ENCODE assay signal across 8 cellular contexts in genomic region chr19:7868671-7869452, GRCh38. TPM values are rescaled to one million over a fixed set of nuclear protein-coding genes. Genes with fewer than 3 reads are reported as not detected.
DNase-seq lines count a peak whose midpoint lies in the region; ATAC-seq and TF ChIP-seq lines count a peak whose summit lies in the region.

No MANE protein-coding gene starts in this region.

- H4K12ac ChIP-seq in trophoblast cell (ENCODE audit: low read depth, low read length), result no peak overlapping the region

- no peak overlapping the region for H2AK5ac ChIP-seq in trophoblast cell (ENCODE audit: low read length)

- H3K4me1 ChIP-seq in trophoblast cell (ENCODE audit: control insufficient read depth in 1 of 2, insufficient read depth in 2 of 2, low read length in 2 of 2) (peaks cover 16 to 34% of the 10 kb centered on the region in 2 experiments), transverse colon (peaks cover 15 to 43% (median 38%) of the 10 kb centered on the region in 4 donors)

- no peaks in the 10 kb centered on the region for H3K36me3 Mint-ChIP-seq in glutamatergic neuron (ENCODE audit: unreplicated experiment)

- peak overlapping the region; percentile 59 for H3K4me3 Mint-ChIP-seq in glutamatergic neuron (ENCODE audit: unreplicated experiment)

- no peak overlapping the region for H3K18ac ChIP-seq in trophoblast cell (ENCODE audit: low read length)

- H3K4me2 ChIP-seq in trophoblast cell (ENCODE audit: low read length), result peak overlapping the region; percentile 71

- H3K9ac ChIP-seq in trophoblast cell (ENCODE audit: low read length), result no peak overlapping the region

- H3K14ac ChIP-seq in trophoblast cell (ENCODE audit: low read length), result no peak overlapping the region

- intact Hi-C loops in transverse colon (cut with DNase I; ENCODE audit: low total_unique reads), result no loop called here

- DNase-seq in 8988T (peak; percentile 94), RPMI8226 (peak; percentile 94), activated gamma-delta T cell treated with Interleukin-2 at 50 U/mL for 16 hours (peak; percentile 81), glutamatergic neuron (peak; percentile 82), trophoblast cell (peak; percentile 94 to 97), transverse colon (peak; percentile 83)

- in situ Hi-C loops in transverse colon (cut with MboI; ENCODE audit: low pct_ligation_motif_present in 1 of 4, low pct_unique_long_range_greater_than_20kb in 1 of 4, low sequenced_read_pairs in 3 of 4), result no loop called here

- TF ChIP-seq EP300 in transverse colon (IDR thresholded peaks at IDR 0.05; ENCODE audit: low read depth), result no peak

- H3K27me3 Mint-ChIP-seq in glutamatergic neuron (ENCODE audit: unreplicated experiment), result peaks cover 32% of the 10 kb centered on the region

- H3K9me3 Mint-ChIP-seq in glutamatergic neuron (ENCODE audit: unreplicated experiment), result peaks cover 13% of the 10 kb centered on the region

- H3K36me3 ChIP-seq in trophoblast cell (ENCODE audit: control insufficient read depth in 1 of 2, insufficient read depth in 2 of 2, low read length in 2 of 2), result no peaks in the 10 kb centered on the region
- H3K36me3 ChIP-seq in transverse colon, result no peaks in the 10 kb centered on the region

- no peak overlapping the region for H3K4ac ChIP-seq in trophoblast cell (ENCODE audit: low read depth, low read length)

- peaks cover 4% of the 10 kb centered on the region for H3K4me1 Mint-ChIP-seq in glutamatergic neuron (ENCODE audit: low read depth, unreplicated experiment)

- H3K4me3 ChIP-seq in trophoblast cell (ENCODE audit: low read depth, low read length) (peak overlapping the region; percentile 30), transverse colon (peak overlapping the region; percentile 18 to 47 (median 32))

- H3K9me3 ChIP-seq in trophoblast cell (ENCODE audit: insufficient read depth, low read depth, low read length), result peaks cover 13% of the 10 kb centered on the region
- no peaks in the 10 kb centered on the region for H3K9me3 ChIP-seq in transverse colon

- H2AFZ ChIP-seq in trophoblast cell (ENCODE audit: insufficient read depth, low read length, poor library complexity), result peak overlapping the region; percentile 88

- no peak overlapping the region for H2BK12ac ChIP-seq in trophoblast cell (ENCODE audit: low read length)

- TF ChIP-seq CTCF in glutamatergic neuron (IDR thresholded peaks at IDR 0.05; ENCODE audit: partially characterized antibody, unreplicated experiment) (peak; percentile 94), transverse colon (IDR thresholded peaks at IDR 0.05) (peak in 4 of 5 experiments; percentile 69 to 93 (median 78))

- H2BK5ac ChIP-seq in trophoblast cell (ENCODE audit: low read depth, low read length, poor library complexity), result no peak overlapping the region

- no peak overlapping the region for H3K23ac ChIP-seq in trophoblast cell (ENCODE audit: low read length)

- H3K27ac ChIP-seq in trophoblast cell (ENCODE audit: low read depth, low read length), result no peak overlapping the region
- H3K27ac ChIP-seq in transverse colon, result peak overlapping the region; percentile 28 to 82 (median 68)

- peaks cover 3% of the 10 kb centered on the region for H3K79me1 ChIP-seq in trophoblast cell (ENCODE audit: low read length)

- H4K8ac ChIP-seq in trophoblast cell (ENCODE audit: low read depth, low read length), result no peak overlapping the region

- ATAC-seq in GM18867 (IDR thresholded peaks at IDR 0.05; ENCODE audit: unreplicated experiment), result peak; percentile 62
- ATAC-seq in HG03097 (IDR thresholded peaks at IDR 0.05; ENCODE audit: low FRiP score, unreplicated experiment), result peak; percentile 52

- peak overlapping the region; percentile 66 for H3K27ac Mint-ChIP-seq in glutamatergic neuron (ENCODE audit: unreplicated experiment)

- WGBS in trophoblast cell (ENCODE audit: extremely low coverage, insufficient coverage, insufficient read length), result no CpG with 5 or more reads among the region's 67 CpGs
- WGBS in transverse colon (ENCODE audit: low coverage in 1 of 2), 2 donors, result 2% methylated on average over 30 of the region's 67 CpGs; no CpG with 5 or more reads in 1 of the 2 donors

- H3K79me2 ChIP-seq in trophoblast cell (ENCODE audit: control insufficient read depth, insufficient read depth, low read length, poor library complexity), result no peaks in the 10 kb centered on the region

- H2BK120ac ChIP-seq in trophoblast cell (ENCODE audit: insufficient read depth, low read length, poor library complexity), result no peak overlapping the region

- H3K27me3 ChIP-seq in trophoblast cell (ENCODE audit: insufficient read depth, low read length), result peaks cover 20% of the 10 kb centered on the region
- H3K27me3 ChIP-seq in transverse colon, result peaks cover 65% of the 10 kb centered on the region

- H4K91ac ChIP-seq in trophoblast cell (ENCODE audit: low read depth, low read length), result no peak overlapping the region

- no peak for TF ChIP-seq POLR2A in transverse colon (IDR thresholded peaks at IDR 0.05)

RNA-seq across cellular contexts. Expression of gene PRR36, which starts 5.3 kb away (rescaled TPM):
- total RNA-seq in glutamatergic neuron (ENCODE audit: unreplicated experiment) (37.4 TPM), transverse colon (under 1 TPM in 1 of 4 donors, not detected in 3; 0.16 TPM)
- 0.94 and 1.00 TPM in 2 replicates for polyA plus RNA-seq in trophoblast cell (2013)

RNA-seq across cellular contexts. Expression of gene LRRC8E, which starts 19.4 kb away (rescaled TPM):
- total RNA-seq in glutamatergic neuron (ENCODE audit: unreplicated experiment) (not detected), transverse colon (1 to 10 TPM in 1 of 4 donors, under 1 TPM in 1, not detected in 2; 0.79 to 1.5 TPM)
- 2.3 and 2.4 TPM in 2 replicates for polyA plus RNA-seq in trophoblast cell (2013)

RNA-seq across cellular contexts. Expression of gene MAP2K7, which starts 34.8 kb away (rescaled TPM):
- total RNA-seq in glutamatergic neuron (ENCODE audit: unreplicated experiment) (44.2 TPM), transverse colon (100 to 1,000 TPM in 1 of 4 donors, 10 to 100 TPM in 3; 11.9 to 125 (median 20.9) TPM)
- polyA plus RNA-seq in trophoblast cell (2013), result 32.6 and 34.8 TPM in 2 replicates

RNA-seq across cellular contexts. Expression of gene EVI5L, which starts 38.8 kb away (rescaled TPM):
- total RNA-seq in glutamatergic neuron (ENCODE audit: unreplicated experiment), result 36.4 TPM
- polyA plus RNA-seq in trophoblast cell (2013), result 7.0 and 7.3 TPM in 2 replicates
- total RNA-seq in transverse colon, result 10 to 100 TPM in 3 of 4 donors, 1 to 10 TPM in 1; 8.5 to 65.8 (median 15.0) TPM

RNA-seq across cellular contexts. Expression of gene TGFBR3L, which starts 45.8 kb away (rescaled TPM):
- total RNA-seq in glutamatergic neuron (ENCODE audit: unreplicated experiment) (0.69 TPM), transverse colon (1 to 10 TPM in 1 of 4 donors, not detected in 3; 1.4 TPM)
- polyA plus RNA-seq in trophoblast cell (2013), result 0.64 and 0.90 TPM in 2 replicates

Comparison
In these comparisons a context has a peak if more than half of its experiments do, and no peak if none do; other contexts are left out.
1. RNA of gene PRR36, which starts 5.3 kb away (total RNA-seq): 37.4 TPM in glutamatergic neuron (single experiment); 0.16 TPM in transverse colon; every median in the first group is over 10 times any median in the second.
2. Peak in every context shown above with its lines, with median percentiles within 50 percentile points of each other: DNase-seq.